Comparison of ENCODE assay signal across 25 cellular contexts in the genomic region with DNA sequence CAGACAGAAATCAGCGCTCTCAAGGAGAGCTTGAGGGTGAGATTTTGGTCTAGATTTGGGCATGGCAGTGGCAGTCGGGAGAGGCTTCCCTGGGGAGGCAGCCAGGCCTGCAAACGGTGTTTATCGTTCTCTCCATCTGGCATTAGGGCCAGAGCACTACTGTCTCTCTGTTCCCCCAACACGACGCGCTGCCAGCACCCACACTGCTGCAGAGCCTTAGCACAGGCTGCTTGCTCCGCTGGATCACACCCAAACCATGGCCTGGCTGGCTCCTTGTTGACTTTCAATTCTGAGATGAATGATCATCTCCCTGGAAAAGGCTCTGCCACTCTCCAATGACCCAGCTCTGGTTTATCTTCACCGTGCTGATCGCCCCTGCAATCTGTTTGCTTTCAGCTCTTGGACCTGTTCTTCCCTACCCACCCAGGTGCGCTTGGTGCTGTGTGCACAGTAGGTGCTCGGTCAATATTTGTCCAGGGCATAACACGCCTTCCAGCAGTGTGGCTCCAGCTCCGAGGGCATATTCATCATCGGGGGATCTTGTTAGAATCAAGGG.
DNase-seq lines count a peak whose midpoint lies in the region; ATAC-seq and TF ChIP-seq lines count a peak whose summit lies in the region.
"Had no signal": no experiment of that assay in that cellular context is flagged by ENCODE, and none has a peak within 500 bp of the region (broad histone marks: within the 10 kb centered on the region; RNA-seq: fewer than 3 reads in every experiment).

No MANE protein-coding gene starts in this region.

- H3K18ac ChIP-seq in mesendoderm (ENCODE audit: low read length): peak overlapping the region; percentile 33

- H3K4me3 Mint-ChIP-seq in Caco-2 (ENCODE audit: unreplicated experiment): no peak overlapping the region
- H3K4me3 Mint-ChIP-seq: activated naive CD8-positive, alpha-beta T cell treated with anti-CD3 and anti-CD28 coated beads, Interleukin-2, amount 10 ng/mL, durations not matched to agents 7 days and 5 days; CD8-positive, alpha-beta memory T cell; effector memory CD8-positive, alpha-beta T cell; T-helper 2 cell treated with Interferon-gamma antibody and Interleukin-4, amounts not matched to agents 5 μg/mL and 100 μg/mL, for 36 hours had no signal

- H3K4me2 ChIP-seq in mesendoderm (ENCODE audit: low read length): peak overlapping the region; percentile 5
- H3K4me2 ChIP-seq: KMS-11 had no signal

- peak overlapping the region; percentile 9 for H2BK5ac ChIP-seq in mesendoderm (ENCODE audit: low read length)

- TF ChIP-seq CTCF in Caco-2 (IDR thresholded peaks at IDR 0.05; ENCODE audit: insufficient read depth in 1 of 2, low read depth in 1 of 2, low read length in 1 of 2, severe bottlenecking in 1 of 2, unreplicated experiment in 1 of 2) (no peak), VCaP (conservative IDR thresholded peaks at IDR 0.05) (no peak)

- H3K36me3 Mint-ChIP-seq in Caco-2 (ENCODE audit: insufficient read depth, unreplicated experiment): no peaks in the 10 kb centered on the region
- H3K36me3 Mint-ChIP-seq: activated naive CD8-positive, alpha-beta T cell treated with anti-CD3 and anti-CD28 coated beads, Interleukin-2, amount 10 ng/mL, durations not matched to agents 7 days and 5 days; CD8-positive, alpha-beta memory T cell had no signal

- H3K27me3 ChIP-seq in Caco-2 (replicated peaks; ENCODE audit: control insufficient read depth, insufficient read depth, low read length): no peaks in the 10 kb centered on the region
- peaks cover 16% of the 10 kb centered on the region for H3K27me3 ChIP-seq in H7 (ENCODE audit: control insufficient read depth, insufficient read depth, low read length)
- H3K27me3 ChIP-seq in mesendoderm (ENCODE audit: insufficient read depth, low read length, poor library complexity): no peaks in the 10 kb centered on the region
- H3K27me3 ChIP-seq: ascending aorta had no signal

- H4K8ac ChIP-seq in mesendoderm (ENCODE audit: low read depth, low read length): no peak overlapping the region

- H3K36me3 ChIP-seq in Caco-2 (ENCODE audit: control insufficient read depth, insufficient read depth, low read length) (no peaks in the 10 kb centered on the region), H7 (replicated peaks; ENCODE audit: control insufficient read depth, insufficient read depth, low read length) (no peaks in the 10 kb centered on the region), mesendoderm (ENCODE audit: control insufficient read depth, insufficient read depth, low read length) (no peaks in the 10 kb centered on the region)
- H3K36me3 ChIP-seq: ascending aorta, neutrophil, tibial artery had no signal

- peaks cover 16% of the 10 kb centered on the region for H3K4me1 Mint-ChIP-seq in Caco-2 (ENCODE audit: low read depth, unreplicated experiment)
- H3K4me1 Mint-ChIP-seq: activated naive CD8-positive, alpha-beta T cell treated with anti-CD3 and anti-CD28 coated beads, Interleukin-2, amount 10 ng/mL, durations not matched to agents 7 days and 5 days; CD8-positive, alpha-beta memory T cell had no signal

- no peak overlapping the region for H2AK5ac ChIP-seq in mesendoderm (ENCODE audit: low read length)

- H4K5ac ChIP-seq in mesendoderm (ENCODE audit: low read length): no peak overlapping the region

- no TSS peak for BruUV-seq in Caco-2 (replicated peaks; lab: Mats Ljungman, UMichigan)

- no peak overlapping the region for H3K4me3 ChIP-seq in Caco-2 (ENCODE audit: low read depth, low read length)
- H3K4me3 ChIP-seq in H7 (ENCODE audit: insufficient read depth, low read depth, low read length): no peak overlapping the region
- no peak overlapping the region for H3K4me3 ChIP-seq in mesendoderm (ENCODE audit: low read length)
- H3K4me3 ChIP-seq: ascending aorta, tibial artery had no signal

- no peaks in the 10 kb centered on the region for H3K27me3 Mint-ChIP-seq in Caco-2 (ENCODE audit: insufficient read depth, unreplicated experiment)

- no peaks in the 10 kb centered on the region for H3K79me2 ChIP-seq in mesendoderm (ENCODE audit: control insufficient read depth, insufficient read depth, low read length)

- ATAC-seq in HG03442 (IDR thresholded peaks at IDR 0.05; ENCODE audit: unreplicated experiment): no peak
- ATAC-seq: effector memory CD8-positive, alpha-beta T cell; left ventricle myocardium superior had no signal

- peak overlapping the region; percentile 79 for H3K56ac ChIP-seq in mesendoderm (ENCODE audit: low read length)

- H3K23ac ChIP-seq in mesendoderm (ENCODE audit: low read length): peak overlapping the region; percentile 29

- no peaks in the 10 kb centered on the region for H3K79me1 ChIP-seq in mesendoderm (ENCODE audit: low read length)

- no CpG with 5 or more reads among the region's 15 CpGs for WGBS in mesendoderm (ENCODE audit: extremely low coverage, insufficient coverage, low lambda C conversion rate)

- H3K27ac Mint-ChIP-seq in Caco-2 (ENCODE audit: unreplicated experiment): peak overlapping the region; percentile 12
- H3K27ac Mint-ChIP-seq: activated naive CD8-positive, alpha-beta T cell treated with anti-CD3 and anti-CD28 coated beads, Interleukin-2, amount 10 ng/mL, durations not matched to agents 7 days and 5 days; CD8-positive, alpha-beta memory T cell; effector memory CD8-positive, alpha-beta T cell; T-helper 2 cell treated with Interferon-gamma antibody and Interleukin-4, amounts not matched to agents 5 μg/mL and 100 μg/mL, for 36 hours had no signal

- POLR2A ChIA-PET in Caco-2 (lab: Charles Lee): no interaction called here

- CTCF ChIA-PET in Caco-2 (lab: Charles Lee): interaction anchor here (1.0 kb wide), 1 partner anchor 239 kb away, joined by 3 read pairs; no protein-coding TSS in a partner anchor

- peak overlapping the region; percentile 54; the same call in 1 of the 2 replicates for H3K27ac ChIP-seq in VCaP
- H3K27ac ChIP-seq in mesendoderm (ENCODE audit: low read depth, low read length): no peak overlapping the region
- H3K27ac ChIP-seq: ascending aorta, KMS-11, neutrophil, tibial artery had no signal

- peak overlapping the region; percentile 48 for H3K4ac ChIP-seq in mesendoderm (ENCODE audit: low read depth, low read length)

- DNase-seq in Caco-2 (peak in 1 of 2 experiments; percentile 34), H7 (peak; percentile 13), mesendoderm (no peak), ureter (ENCODE audit: low spot score) (no peak), NCI-H2227 (lab: John Stamatoyannopoulos, UW; ENCODE audit: unreplicated experiment) (no peak)
- no peak for DNase-seq in stimulated activated CD4-positive, alpha-beta T cell treated with anti-CD3 and anti-CD28 coated beads, Interleukin-2, amount 100 ng/mL, for 24 hours
- DNase-seq: activated gamma-delta T cell treated with Interleukin-2 at 50 U/mL for 16 hours; activated naive CD8-positive, alpha-beta T cell treated with anti-CD3 and anti-CD28 coated beads, Interleukin-2, amount 10 ng/mL, durations not matched to agents 7 days and 5 days; activated T-cell treated with anti-CD3 and anti-CD28 coated beads, Interleukin-2, amount 50 U/mL, for 48 hours; CD8-positive, alpha-beta memory T cell; DMS79; effector memory CD8-positive, alpha-beta T cell; erythroblast; kidney; left ventricle myocardium superior; NCI-H2029; NCI-H2227 treated with DMSO at 0.1 percent for 48 hours; stimulated activated CD4-positive, alpha-beta T cell treated with anti-CD3 and anti-CD28 coated beads, Interleukin-4, amount 100 ng/mL, for 24 hours; tibial artery had no signal

- H3K9me3 Mint-ChIP-seq in Caco-2 (ENCODE audit: unreplicated experiment): no peaks in the 10 kb centered on the region
- H3K9me3 Mint-ChIP-seq: activated naive CD8-positive, alpha-beta T cell treated with anti-CD3 and anti-CD28 coated beads, Interleukin-2, amount 10 ng/mL, durations not matched to agents 7 days and 5 days; effector memory CD8-positive, alpha-beta T cell; T-helper 2 cell treated with Interferon-gamma antibody and Interleukin-4, amounts not matched to agents 5 μg/mL and 100 μg/mL, for 36 hours had no signal

- H3K4me1 ChIP-seq in Caco-2 (peaks cover 14% of the 10 kb centered on the region), mesendoderm (ENCODE audit: control insufficient read depth, low read depth, low read length) (peaks cover 12% of the 10 kb centered on the region)
- H3K4me1 ChIP-seq: ascending aorta, tibial artery had no signal

- no peak overlapping the region for H2BK120ac ChIP-seq in mesendoderm (ENCODE audit: low read depth, low read length)

- peak overlapping the region; percentile 32 for H3K9ac ChIP-seq in mesendoderm (ENCODE audit: low read length)
- H3K9ac ChIP-seq: KMS-11 had no signal

- intact Hi-C loops in Caco-2 (cut with micrococcal nuclease; ENCODE audit: unreplicated experiment): no loop called here

- no peaks in the 10 kb centered on the region for H3K9me3 ChIP-seq in Caco-2
- H3K9me3 ChIP-seq: ascending aorta, neutrophil, tibial artery had no signal

- H2BK15ac ChIP-seq in mesendoderm (replicated peaks; ENCODE audit: low read depth): no peak overlapping the region
